18 cellular contexts compared by ENCODE assay signal in the genomic region with DNA sequence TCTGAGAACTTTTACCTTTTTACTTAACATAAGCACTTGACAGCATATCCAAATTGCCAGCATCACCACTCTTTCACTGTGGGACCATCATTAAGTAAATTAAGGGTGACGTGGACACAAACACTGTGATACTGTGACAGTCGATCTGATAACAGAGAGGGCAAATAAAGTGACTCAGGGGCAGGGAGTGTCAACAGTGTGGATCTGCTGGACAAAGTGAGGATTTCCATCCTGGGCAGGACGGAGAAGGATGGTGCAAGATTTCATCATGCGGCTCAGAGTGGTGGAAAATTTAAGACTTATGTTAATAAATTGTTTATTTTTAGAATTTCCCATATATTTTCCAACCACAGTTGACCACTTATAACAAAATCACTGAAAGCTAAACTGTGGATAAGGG. TPM values are rescaled to one million over a fixed set of nuclear protein-coding genes. Genes with fewer than 3 reads are reported as not detected.
DNase-seq lines count a peak whose midpoint lies in the region; ATAC-seq and TF ChIP-seq lines count a peak whose summit lies in the region.
"Had no signal": no experiment of that assay in that cellular context is flagged by ENCODE, and none has a peak within 500 bp of the region (broad histone marks: within the 10 kb centered on the region; RNA-seq: fewer than 3 reads in every experiment).

No MANE protein-coding gene starts in this region.

- no peaks in the 10 kb centered on the region for H3K36me3 Mint-ChIP-seq in WTC11

- H3K9me3 Mint-ChIP-seq in WTC11: peaks cover 8% of the 10 kb centered on the region

- H3K4me1 Mint-ChIP-seq in WTC11: no peaks in the 10 kb centered on the region

- H3K4me3 ChIP-seq in liver (ENCODE audit: low read depth in 1 of 3, low read length in 3 of 3) (no peak overlapping the region), upper lobe of left lung (no peak overlapping the region)
- H3K4me3 ChIP-seq: HAP-1, left ventricle myocardium inferior, stomach, vagina had no signal

- ATAC-seq in WTC11 (no peak), GM19467 (IDR thresholded peaks at IDR 0.05; ENCODE audit: unreplicated experiment) (no peak), upper lobe of left lung (ENCODE audit: low FRiP score in 2 of 2) (no peak)
- ATAC-seq: sciatic nerve had no signal

- H3K27ac ChIP-seq in C4-2B (peak overlapping the region; percentile 42; the same call in 1 of the 2 replicates), liver (ENCODE audit: low read depth in 1 of 2, low read length in 2 of 2) (peak overlapping the region; percentile 87 to 91), upper lobe of left lung (no peak overlapping the region)
- H3K27ac ChIP-seq: left ventricle myocardium inferior, stomach, vagina had no signal

- TF ChIP-seq EP300 in upper lobe of left lung (IDR thresholded peaks at IDR 0.05): no peak

- DNase-seq in LoVo (ENCODE audit: low spot score) (peak; percentile 26), WTC11 (ENCODE audit: low spot score) (no peak), HUDEP-2 (lab: John Stamatoyannopoulos, UW; ENCODE audit: unreplicated experiment in 76 of 76) (no peak), upper lobe of left lung (no peak)
- DNase-seq in stimulated activated CD8-positive, alpha-beta memory T cell treated with anti-CD3 and anti-CD28 coated beads, Interleukin-4, amount 100 ng/mL, for 48 hours: no peak
- DNase-seq: activated effector memory CD4-positive, alpha-beta T cell treated with anti-CD3 and anti-CD28 coated beads, Interleukin-2, amount 50 U/mL, for 16 hours; AML-193; anterior cingulate cortex; foreskin melanocyte; left ventricle myocardium inferior; NCI-H446; stomach had no signal

- no peak for TF ChIP-seq POLR2A in upper lobe of left lung (IDR thresholded peaks at IDR 0.05)

- WGBS in liver: 28% methylated on average over 4 of the region's 4 CpGs
- WGBS in upper lobe of left lung, 2 donors: 63 to 74% methylated on average over 4 of the region's 4 CpGs

- peak overlapping the region in 1 of 2 donors; percentile 81 for H3K9ac ChIP-seq in liver (ENCODE audit: low read depth in 1 of 2, low read length in 2 of 2)

- peak; percentile 65 to 66 for TF ChIP-seq RAD21 in liver (IDR thresholded peaks at IDR 0.05)

- H3K36me3 ChIP-seq in liver (ENCODE audit: control insufficient read depth in 4 of 4, insufficient read depth in 3 of 4, low read depth in 1 of 4, low read length in 3 of 4) (no peaks in the 10 kb centered on the region), upper lobe of left lung (no peaks in the 10 kb centered on the region)
- H3K36me3 ChIP-seq: HAP-1, left ventricle myocardium inferior, stomach, vagina had no signal

- CTCF ChIA-PET in WTC11 (lab: Charles Lee): interaction anchor here (0.8 kb wide), 1 partner anchor 273 kb away, joined by 3 read pairs; no protein-coding TSS in a partner anchor

- H3K4me1 ChIP-seq in liver (ENCODE audit: control insufficient read depth in 4 of 4, insufficient read depth in 4 of 4, low read length in 3 of 4) (peaks cover 4 to 19% (median 9%) of the 10 kb centered on the region in 4 donors), upper lobe of left lung (peaks cover 0 to 7% (median 5%) of the 10 kb centered on the region in 4 donors)
- H3K4me1 ChIP-seq: left ventricle myocardium inferior, vagina had no signal

- H3K27me3 Mint-ChIP-seq in WTC11 (ENCODE audit: low read depth): peaks cover 6% of the 10 kb centered on the region; the same call in 1 of the 2 replicates

- TF ChIP-seq CTCF in C4-2B (conservative IDR thresholded peaks at IDR 0.05) (no peak), WTC11 (IDR thresholded peaks at IDR 0.05) (no peak), liver (IDR thresholded peaks at IDR 0.05; ENCODE audit: low read depth, low read length, missing input control) (no peak), upper lobe of left lung (IDR thresholded peaks at IDR 0.05) (no peak)

- H3K27me3 ChIP-seq in liver (ENCODE audit: control insufficient read depth in 4 of 4, insufficient read depth in 4 of 4, low read length in 3 of 4) (no peaks in the 10 kb centered on the region), upper lobe of left lung (no peaks in the 10 kb centered on the region)
- H3K27me3 ChIP-seq: stomach, vagina had no signal

- no peak overlapping the region for H3K4me3 Mint-ChIP-seq in WTC11

- H3K9me3 ChIP-seq in liver (ENCODE audit: control insufficient read depth in 4 of 4, low read length in 3 of 4): no peaks in the 10 kb centered on the region
- H3K9me3 ChIP-seq in upper lobe of left lung: no peaks in the 10 kb centered on the region
- H3K9me3 ChIP-seq: HAP-1, stomach, vagina had no signal

- POLR2A ChIA-PET in WTC11 (lab: Charles Lee): no interaction called here

- H3K27ac Mint-ChIP-seq in WTC11: no peak overlapping the region

TF ChIP-seq in WTC11, 78 proteins besides CTCF, POLR2A, EP300 and RAD21:
- peak; percentile 100 for TF ChIP-seq GABPB1 (CRISPR knock-in tag; IDR thresholded peaks at IDR 0.05)
- TF ChIP-seq KAT7 (CRISPR knock-in tag; IDR thresholded peaks at IDR 0.05; ENCODE audit: borderline replicate concordance): no peak

TF ChIP-seq in liver, 16 proteins besides CTCF, POLR2A, EP300 and RAD21:
- TF ChIP-seq, protein P1, sequence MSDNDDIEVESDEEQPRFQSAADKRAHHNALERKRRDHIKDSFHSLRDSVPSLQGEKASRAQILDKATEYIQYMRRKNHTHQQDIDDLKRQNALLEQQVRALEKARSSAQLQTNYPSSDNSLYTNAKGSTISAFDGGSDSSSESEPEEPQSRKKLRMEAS (IDR thresholded peaks at IDR 0.05): peak; percentile 74
- peak; percentile 88 to 94 for TF ChIP-seq RXRA (IDR thresholded peaks at IDR 0.05)
- TF ChIP-seq, protein P2, sequence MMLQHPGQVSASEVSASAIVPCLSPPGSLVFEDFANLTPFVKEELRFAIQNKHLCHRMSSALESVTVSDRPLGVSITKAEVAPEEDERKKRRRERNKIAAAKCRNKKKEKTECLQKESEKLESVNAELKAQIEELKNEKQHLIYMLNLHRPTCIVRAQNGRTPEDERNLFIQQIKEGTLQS (IDR thresholded peaks at IDR 0.05): peak; percentile 96
- peak in 1 of 2 donors; percentile 44 for TF ChIP-seq GABPA (IDR thresholded peaks at IDR 0.05 in 1 of 2, conservative IDR thresholded peaks at IDR 0.05 in 1 of 2)
- peak; percentile 88 to 94 for TF ChIP-seq HNF4A (conservative IDR thresholded peaks at IDR 0.05)
- no peak for TF ChIP-seq TAF1 (conservative IDR thresholded peaks at IDR 0.05)
- peak; percentile 99 for TF ChIP-seq FOXA1 (IDR thresholded peaks at IDR 0.05)
- TF ChIP-seq SP1 (IDR thresholded peaks at IDR 0.05): peak; percentile 88
- TF ChIP-seq JUND (IDR thresholded peaks at IDR 0.05): peak; percentile 94 to 98
- TF ChIP-seq, protein P3, sequence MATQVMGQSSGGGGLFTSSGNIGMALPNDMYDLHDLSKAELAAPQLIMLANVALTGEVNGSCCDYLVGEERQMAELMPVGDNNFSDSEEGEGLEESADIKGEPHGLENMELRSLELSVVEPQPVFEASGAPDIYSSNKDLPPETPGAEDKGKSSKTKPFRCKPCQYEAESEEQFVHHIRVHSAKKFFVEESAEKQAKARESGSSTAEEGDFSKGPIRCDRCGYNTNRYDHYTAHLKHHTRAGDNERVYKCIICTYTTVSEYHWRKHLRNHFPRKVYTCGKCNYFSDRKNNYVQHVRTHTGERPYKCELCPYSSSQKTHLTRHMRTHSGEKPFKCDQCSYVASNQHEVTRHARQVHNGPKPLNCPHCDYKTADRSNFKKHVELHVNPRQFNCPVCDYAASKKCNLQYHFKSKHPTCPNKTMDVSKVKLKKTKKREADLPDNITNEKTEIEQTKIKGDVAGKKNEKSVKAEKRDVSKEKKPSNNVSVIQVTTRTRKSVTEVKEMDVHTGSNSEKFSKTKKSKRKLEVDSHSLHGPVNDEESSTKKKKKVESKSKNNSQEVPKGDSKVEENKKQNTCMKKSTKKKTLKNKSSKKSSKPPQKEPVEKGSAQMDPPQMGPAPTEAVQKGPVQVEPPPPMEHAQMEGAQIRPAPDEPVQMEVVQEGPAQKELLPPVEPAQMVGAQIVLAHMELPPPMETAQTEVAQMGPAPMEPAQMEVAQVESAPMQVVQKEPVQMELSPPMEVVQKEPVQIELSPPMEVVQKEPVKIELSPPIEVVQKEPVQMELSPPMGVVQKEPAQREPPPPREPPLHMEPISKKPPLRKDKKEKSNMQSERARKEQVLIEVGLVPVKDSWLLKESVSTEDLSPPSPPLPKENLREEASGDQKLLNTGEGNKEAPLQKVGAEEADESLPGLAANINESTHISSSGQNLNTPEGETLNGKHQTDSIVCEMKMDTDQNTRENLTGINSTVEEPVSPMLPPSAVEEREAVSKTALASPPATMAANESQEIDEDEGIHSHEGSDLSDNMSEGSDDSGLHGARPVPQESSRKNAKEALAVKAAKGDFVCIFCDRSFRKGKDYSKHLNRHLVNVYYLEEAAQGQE (IDR thresholded peaks at IDR 0.05): peak; percentile 81
- peak; percentile 34 for TF ChIP-seq HNF4G (IDR thresholded peaks at IDR 0.05)
- TF ChIP-seq FOXA2 (IDR thresholded peaks at IDR 0.05): peak; percentile 98
- peak; percentile 87 for TF ChIP-seq YY1 (IDR thresholded peaks at IDR 0.05)
- TF ChIP-seq EGR1 (IDR thresholded peaks at IDR 0.05; ENCODE audit: low read depth in 2 of 2): peak in 1 of 2 donors; percentile 81
- TF ChIP-seq, protein P4, sequence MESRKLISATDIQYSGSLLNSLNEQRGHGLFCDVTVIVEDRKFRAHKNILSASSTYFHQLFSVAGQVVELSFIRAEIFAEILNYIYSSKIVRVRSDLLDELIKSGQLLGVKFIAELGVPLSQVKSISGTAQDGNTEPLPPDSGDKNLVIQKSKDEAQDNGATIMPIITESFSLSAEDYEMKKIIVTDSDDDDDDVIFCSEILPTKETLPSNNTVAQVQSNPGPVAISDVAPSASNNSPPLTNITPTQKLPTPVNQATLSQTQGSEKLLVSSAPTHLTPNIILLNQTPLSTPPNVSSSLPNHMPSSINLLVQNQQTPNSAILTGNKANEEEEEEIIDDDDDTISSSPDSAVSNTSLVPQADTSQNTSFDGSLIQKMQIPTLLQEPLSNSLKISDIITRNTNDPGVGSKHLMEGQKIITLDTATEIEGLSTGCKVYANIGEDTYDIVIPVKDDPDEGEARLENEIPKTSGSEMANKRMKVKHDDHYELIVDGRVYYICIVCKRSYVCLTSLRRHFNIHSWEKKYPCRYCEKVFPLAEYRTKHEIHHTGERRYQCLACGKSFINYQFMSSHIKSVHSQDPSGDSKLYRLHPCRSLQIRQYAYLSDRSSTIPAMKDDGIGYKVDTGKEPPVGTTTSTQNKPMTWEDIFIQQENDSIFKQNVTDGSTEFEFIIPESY (IDR thresholded peaks at IDR 0.05): peak; percentile 88
- TF ChIP-seq NR2F2 (IDR thresholded peaks at IDR 0.05): peak; percentile 26

RNA-seq across cellular contexts. Expression of a gene that starts 60.0 kb away (rescaled TPM):
- total RNA-seq in WTC11 (2021) (22.6 to 25.7 TPM (median 23.7 TPM) in 3 replicates), liver (10 to 100 TPM in 1 of 2 donors, 1 to 10 TPM in 1; 5.1 to 10.5 TPM), upper lobe of left lung (10 to 100 TPM; 13.4 to 34.0 (median 18.8) TPM)
- polyA plus RNA-seq in liver: 1 to 10 TPM; 3.4 to 6.4 TPM

Comparison
In these comparisons a context has a peak if more than half of its experiments do, and no peak if none do; other contexts are left out.
1. H3K27ac ChIP-seq: peak in C4-2B (single experiment) and liver (2 of 2); none in upper lobe of left lung (0 of 4).